ENCODE assay signal across 1 cellular context in the genomic region with DNA sequence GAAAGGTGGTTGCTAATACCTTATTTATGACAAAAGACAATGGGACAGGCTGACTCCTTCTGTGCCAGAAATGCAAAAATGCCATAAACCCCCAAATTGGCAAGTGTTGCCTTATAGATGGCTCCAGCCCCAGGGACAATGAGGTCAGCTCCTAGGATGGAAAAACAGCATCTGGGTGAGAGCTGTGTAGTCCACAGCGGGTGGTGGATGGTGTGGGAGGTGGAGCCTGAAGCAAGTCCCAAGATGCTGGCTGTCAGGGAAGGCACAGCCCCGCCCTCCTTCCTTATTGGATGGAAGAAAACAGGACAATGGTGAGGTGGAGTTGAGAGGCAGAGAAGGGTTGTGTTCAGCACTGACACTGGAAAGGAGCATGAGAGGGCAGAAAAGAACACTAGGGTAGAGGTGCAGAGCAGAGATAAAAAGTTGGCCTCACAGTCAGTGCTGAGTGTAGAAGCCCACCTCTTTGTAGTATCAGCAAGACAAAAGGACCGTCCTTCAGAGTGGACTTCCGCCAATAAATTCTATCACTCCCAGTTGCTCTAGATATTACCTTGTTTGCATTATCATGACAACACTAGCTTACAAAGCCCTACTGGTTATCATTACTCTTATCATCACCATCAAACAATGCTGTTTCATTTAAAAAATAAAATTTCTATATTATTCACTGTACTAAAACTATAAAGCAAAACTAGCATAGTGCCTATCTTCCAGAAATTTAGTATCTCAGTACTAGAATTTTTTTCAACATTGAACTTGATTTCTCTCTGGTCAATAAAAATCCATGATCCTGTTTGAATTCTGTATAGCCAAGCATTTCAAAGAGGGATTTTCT.
TF ChIP-seq lines count a peak whose summit lies in the region.

No MANE protein-coding gene starts in this region.

TF ChIP-seq in K562, 482 proteins besides CTCF, POLR2A, EP300 and RAD21 (continued from another document and continues in another):
- TF ChIP-seq, protein P1, sequence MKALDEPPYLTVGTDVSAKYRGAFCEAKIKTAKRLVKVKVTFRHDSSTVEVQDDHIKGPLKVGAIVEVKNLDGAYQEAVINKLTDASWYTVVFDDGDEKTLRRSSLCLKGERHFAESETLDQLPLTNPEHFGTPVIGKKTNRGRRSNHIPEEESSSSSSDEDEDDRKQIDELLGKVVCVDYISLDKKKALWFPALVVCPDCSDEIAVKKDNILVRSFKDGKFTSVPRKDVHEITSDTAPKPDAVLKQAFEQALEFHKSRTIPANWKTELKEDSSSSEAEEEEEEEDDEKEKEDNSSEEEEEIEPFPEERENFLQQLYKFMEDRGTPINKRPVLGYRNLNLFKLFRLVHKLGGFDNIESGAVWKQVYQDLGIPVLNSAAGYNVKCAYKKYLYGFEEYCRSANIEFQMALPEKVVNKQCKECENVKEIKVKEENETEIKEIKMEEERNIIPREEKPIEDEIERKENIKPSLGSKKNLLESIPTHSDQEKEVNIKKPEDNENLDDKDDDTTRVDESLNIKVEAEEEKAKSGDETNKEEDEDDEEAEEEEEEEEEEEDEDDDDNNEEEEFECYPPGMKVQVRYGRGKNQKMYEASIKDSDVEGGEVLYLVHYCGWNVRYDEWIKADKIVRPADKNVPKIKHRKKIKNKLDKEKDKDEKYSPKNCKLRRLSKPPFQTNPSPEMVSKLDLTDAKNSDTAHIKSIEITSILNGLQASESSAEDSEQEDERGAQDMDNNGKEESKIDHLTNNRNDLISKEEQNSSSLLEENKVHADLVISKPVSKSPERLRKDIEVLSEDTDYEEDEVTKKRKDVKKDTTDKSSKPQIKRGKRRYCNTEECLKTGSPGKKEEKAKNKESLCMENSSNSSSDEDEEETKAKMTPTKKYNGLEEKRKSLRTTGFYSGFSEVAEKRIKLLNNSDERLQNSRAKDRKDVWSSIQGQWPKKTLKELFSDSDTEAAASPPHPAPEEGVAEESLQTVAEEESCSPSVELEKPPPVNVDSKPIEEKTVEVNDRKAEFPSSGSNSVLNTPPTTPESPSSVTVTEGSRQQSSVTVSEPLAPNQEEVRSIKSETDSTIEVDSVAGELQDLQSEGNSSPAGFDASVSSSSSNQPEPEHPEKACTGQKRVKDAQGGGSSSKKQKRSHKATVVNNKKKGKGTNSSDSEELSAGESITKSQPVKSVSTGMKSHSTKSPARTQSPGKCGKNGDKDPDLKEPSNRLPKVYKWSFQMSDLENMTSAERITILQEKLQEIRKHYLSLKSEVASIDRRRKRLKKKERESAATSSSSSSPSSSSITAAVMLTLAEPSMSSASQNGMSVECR (CRISPR knock-in tag; IDR thresholded peaks at IDR 0.05): 0 out of 2 replicates have a peak, but pooled peaks have one; percentile 3
- TF ChIP-seq MTF1 (CRISPR knock-in tag; IDR thresholded peaks at IDR 0.05; ENCODE audit: borderline replicate concordance): no peak
- TF ChIP-seq PYGO2 (tag; IDR thresholded peaks at IDR 0.05): no peak
- TF ChIP-seq ARID1B (IDR thresholded peaks at IDR 0.05): peak; percentile 96
- TF ChIP-seq ZNF41 (CRISPR knock-in tag; conservative IDR thresholded peaks at IDR 0.05): no peak
- TF ChIP-seq ZNF239 (CRISPR knock-in tag; IDR thresholded peaks at IDR 0.05): no peak
- TF ChIP-seq RBM15 (IDR thresholded peaks at IDR 0.05; ENCODE audit: insufficient read depth, low read length): no peak
- no peak for TF ChIP-seq ZNF253 (CRISPR knock-in tag; conservative IDR thresholded peaks at IDR 0.05)
- TF ChIP-seq ZNF778 (CRISPR knock-in tag; IDR thresholded peaks at IDR 0.05): no peak
- TF ChIP-seq ZKSCAN3 (CRISPR knock-in tag; IDR thresholded peaks at IDR 0.05): no peak
- TF ChIP-seq, protein P2, sequence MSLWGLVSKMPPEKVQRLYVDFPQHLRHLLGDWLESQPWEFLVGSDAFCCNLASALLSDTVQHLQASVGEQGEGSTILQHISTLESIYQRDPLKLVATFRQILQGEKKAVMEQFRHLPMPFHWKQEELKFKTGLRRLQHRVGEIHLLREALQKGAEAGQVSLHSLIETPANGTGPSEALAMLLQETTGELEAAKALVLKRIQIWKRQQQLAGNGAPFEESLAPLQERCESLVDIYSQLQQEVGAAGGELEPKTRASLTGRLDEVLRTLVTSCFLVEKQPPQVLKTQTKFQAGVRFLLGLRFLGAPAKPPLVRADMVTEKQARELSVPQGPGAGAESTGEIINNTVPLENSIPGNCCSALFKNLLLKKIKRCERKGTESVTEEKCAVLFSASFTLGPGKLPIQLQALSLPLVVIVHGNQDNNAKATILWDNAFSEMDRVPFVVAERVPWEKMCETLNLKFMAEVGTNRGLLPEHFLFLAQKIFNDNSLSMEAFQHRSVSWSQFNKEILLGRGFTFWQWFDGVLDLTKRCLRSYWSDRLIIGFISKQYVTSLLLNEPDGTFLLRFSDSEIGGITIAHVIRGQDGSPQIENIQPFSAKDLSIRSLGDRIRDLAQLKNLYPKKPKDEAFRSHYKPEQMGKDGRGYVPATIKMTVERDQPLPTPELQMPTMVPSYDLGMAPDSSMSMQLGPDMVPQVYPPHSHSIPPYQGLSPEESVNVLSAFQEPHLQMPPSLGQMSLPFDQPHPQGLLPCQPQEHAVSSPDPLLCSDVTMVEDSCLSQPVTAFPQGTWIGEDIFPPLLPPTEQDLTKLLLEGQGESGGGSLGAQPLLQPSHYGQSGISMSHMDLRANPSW (CRISPR knock-in tag; IDR thresholded peaks at IDR 0.05): no peak
- no peak for TF ChIP-seq ZNF644 (tag; IDR thresholded peaks at IDR 0.05; ENCODE audit: low read depth)
- TF ChIP-seq BRF1 (IDR thresholded peaks at IDR 0.05; ENCODE audit: borderline replicate concordance, extremely low read depth, insufficient read length): no peak
- TF ChIP-seq, protein P3, sequence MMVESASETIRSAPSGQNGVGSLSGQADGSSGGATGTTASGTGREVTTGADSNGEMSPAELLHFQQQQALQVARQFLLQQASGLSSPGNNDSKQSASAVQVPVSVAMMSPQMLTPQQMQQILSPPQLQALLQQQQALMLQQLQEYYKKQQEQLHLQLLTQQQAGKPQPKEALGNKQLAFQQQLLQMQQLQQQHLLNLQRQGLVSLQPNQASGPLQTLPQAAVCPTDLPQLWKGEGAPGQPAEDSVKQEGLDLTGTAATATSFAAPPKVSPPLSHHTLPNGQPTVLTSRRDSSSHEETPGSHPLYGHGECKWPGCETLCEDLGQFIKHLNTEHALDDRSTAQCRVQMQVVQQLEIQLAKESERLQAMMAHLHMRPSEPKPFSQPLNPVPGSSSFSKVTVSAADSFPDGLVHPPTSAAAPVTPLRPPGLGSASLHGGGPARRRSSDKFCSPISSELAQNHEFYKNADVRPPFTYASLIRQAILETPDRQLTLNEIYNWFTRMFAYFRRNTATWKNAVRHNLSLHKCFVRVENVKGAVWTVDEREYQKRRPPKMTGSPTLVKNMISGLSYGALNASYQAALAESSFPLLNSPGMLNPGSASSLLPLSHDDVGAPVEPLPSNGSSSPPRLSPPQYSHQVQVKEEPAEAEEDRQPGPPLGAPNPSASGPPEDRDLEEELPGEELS (CRISPR knock-in tag; IDR thresholded peaks at IDR 0.05; ENCODE audit: borderline replicate concordance): no peak; the same call in 1 of the 2 replicates
- TF ChIP-seq CBFA2T2 (conservative IDR thresholded peaks at IDR 0.05): peak; percentile 93
- peak; percentile 80 for TF ChIP-seq MTA3 (IDR thresholded peaks at IDR 0.05; ENCODE audit: borderline replicate concordance)
- TF ChIP-seq U2AF1 (optimal IDR thresholded peaks at IDR 0.05; ENCODE audit: low read depth, low read length): no peak
- TF ChIP-seq HDAC1 (IDR thresholded peaks at IDR 0.05): peak in 1 of 2 experiments; percentile 84; a peak in 2 of 4 replicates
- TF ChIP-seq MEIS2 (IDR thresholded peaks at IDR 0.05; ENCODE audit: partially characterized antibody): peak; percentile 73
- no peak for TF ChIP-seq SMC3 (conservative IDR thresholded peaks at IDR 0.05; ENCODE audit: insufficient read depth, low read depth, low read length)
- no peak for TF ChIP-seq ZNF354B (CRISPR knock-in tag; IDR thresholded peaks at IDR 0.05)
- peak; percentile 60; the same call in 1 of the 2 replicates for TF ChIP-seq CXXC5 (CRISPR knock-in tag; IDR thresholded peaks at IDR 0.05)
- TF ChIP-seq SMAD2 (IDR thresholded peaks at IDR 0.05; ENCODE audit: low read depth, low read length): no peak
- TF ChIP-seq ZNF311 (CRISPR knock-in tag; IDR thresholded peaks at IDR 0.05): peak; percentile 52; the same call in 1 of the 2 replicates
- peak; percentile 69 for TF ChIP-seq CCNT2 (IDR thresholded peaks at IDR 0.05; ENCODE audit: borderline replicate concordance, extremely low read depth, insufficient read length, low read depth, low read length)
- TF ChIP-seq, protein P4, sequence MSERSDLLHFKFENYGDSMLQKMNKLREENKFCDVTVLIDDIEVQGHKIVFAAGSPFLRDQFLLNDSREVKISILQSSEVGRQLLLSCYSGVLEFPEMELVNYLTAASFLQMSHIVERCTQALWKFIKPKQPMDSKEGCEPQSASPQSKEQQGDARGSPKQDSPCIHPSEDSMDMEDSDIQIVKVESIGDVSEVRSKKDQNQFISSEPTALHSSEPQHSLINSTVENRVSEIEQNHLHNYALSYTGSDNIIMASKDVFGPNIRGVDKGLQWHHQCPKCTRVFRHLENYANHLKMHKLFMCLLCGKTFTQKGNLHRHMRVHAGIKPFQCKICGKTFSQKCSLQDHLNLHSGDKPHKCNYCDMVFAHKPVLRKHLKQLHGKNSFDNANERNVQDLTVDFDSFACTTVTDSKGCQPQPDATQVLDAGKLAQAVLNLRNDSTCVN (CRISPR knock-in tag; IDR thresholded peaks at IDR 0.05): no peak
- TF ChIP-seq CHCHD3 (CRISPR knock-in tag; IDR thresholded peaks at IDR 0.05): no peak
- TF ChIP-seq, protein P5, sequence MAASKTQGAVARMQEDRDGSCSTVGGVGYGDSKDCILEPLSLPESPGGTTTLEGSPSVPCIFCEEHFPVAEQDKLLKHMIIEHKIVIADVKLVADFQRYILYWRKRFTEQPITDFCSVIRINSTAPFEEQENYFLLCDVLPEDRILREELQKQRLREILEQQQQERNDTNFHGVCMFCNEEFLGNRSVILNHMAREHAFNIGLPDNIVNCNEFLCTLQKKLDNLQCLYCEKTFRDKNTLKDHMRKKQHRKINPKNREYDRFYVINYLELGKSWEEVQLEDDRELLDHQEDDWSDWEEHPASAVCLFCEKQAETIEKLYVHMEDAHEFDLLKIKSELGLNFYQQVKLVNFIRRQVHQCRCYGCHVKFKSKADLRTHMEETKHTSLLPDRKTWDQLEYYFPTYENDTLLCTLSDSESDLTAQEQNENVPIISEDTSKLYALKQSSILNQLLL (CRISPR knock-in tag; IDR thresholded peaks at IDR 0.05; ENCODE audit: borderline replicate concordance): no peak
- no peak for TF ChIP-seq SRSF7 (optimal IDR thresholded peaks at IDR 0.05; ENCODE audit: low read depth, low read length)
- TF ChIP-seq ARHGAP35 (IDR thresholded peaks at IDR 0.05; ENCODE audit: partially characterized antibody): no peak
- no peak; the same call in 1 of the 2 replicates for TF ChIP-seq ZNF766 (CRISPR knock-in tag; conservative IDR thresholded peaks at IDR 0.05)
- TF ChIP-seq, protein P6, sequence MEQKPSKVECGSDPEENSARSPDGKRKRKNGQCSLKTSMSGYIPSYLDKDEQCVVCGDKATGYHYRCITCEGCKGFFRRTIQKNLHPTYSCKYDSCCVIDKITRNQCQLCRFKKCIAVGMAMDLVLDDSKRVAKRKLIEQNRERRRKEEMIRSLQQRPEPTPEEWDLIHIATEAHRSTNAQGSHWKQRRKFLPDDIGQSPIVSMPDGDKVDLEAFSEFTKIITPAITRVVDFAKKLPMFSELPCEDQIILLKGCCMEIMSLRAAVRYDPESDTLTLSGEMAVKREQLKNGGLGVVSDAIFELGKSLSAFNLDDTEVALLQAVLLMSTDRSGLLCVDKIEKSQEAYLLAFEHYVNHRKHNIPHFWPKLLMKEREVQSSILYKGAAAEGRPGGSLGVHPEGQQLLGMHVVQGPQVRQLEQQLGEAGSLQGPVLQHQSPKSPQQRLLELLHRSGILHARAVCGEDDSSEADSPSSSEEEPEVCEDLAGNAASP (IDR thresholded peaks at IDR 0.05): no peak
- TF ChIP-seq FOXA3 (CRISPR knock-in tag; conservative IDR thresholded peaks at IDR 0.05 in 1 of 2, IDR thresholded peaks at IDR 0.05 in 1 of 2): peak in 1 of 2 experiments; percentile 42; a peak in 1 of 4 replicates
- TF ChIP-seq SMARCC2 (IDR thresholded peaks at IDR 0.05; ENCODE audit: low read depth): peak; percentile 68; the same call in 1 of the 2 replicates
- TF ChIP-seq ELF4 (CRISPR knock-in tag; IDR thresholded peaks at IDR 0.05): no peak
- TF ChIP-seq TOE1 (IDR thresholded peaks at IDR 0.05; ENCODE audit: borderline replicate concordance): peak; percentile 14
- no peak for TF ChIP-seq TOE1 (CRISPR knock-in tag; IDR thresholded peaks at IDR 0.05; ENCODE audit: borderline replicate concordance, low read depth)
- TF ChIP-seq PHB (CRISPR knock-in tag; IDR thresholded peaks at IDR 0.05): no peak
- TF ChIP-seq KDM2B (CRISPR knock-in tag; IDR thresholded peaks at IDR 0.05): no peak
- TF ChIP-seq SNRNP70 (optimal IDR thresholded peaks at IDR 0.05; ENCODE audit: low read depth, low read length): no peak
- TF ChIP-seq, protein P7, sequence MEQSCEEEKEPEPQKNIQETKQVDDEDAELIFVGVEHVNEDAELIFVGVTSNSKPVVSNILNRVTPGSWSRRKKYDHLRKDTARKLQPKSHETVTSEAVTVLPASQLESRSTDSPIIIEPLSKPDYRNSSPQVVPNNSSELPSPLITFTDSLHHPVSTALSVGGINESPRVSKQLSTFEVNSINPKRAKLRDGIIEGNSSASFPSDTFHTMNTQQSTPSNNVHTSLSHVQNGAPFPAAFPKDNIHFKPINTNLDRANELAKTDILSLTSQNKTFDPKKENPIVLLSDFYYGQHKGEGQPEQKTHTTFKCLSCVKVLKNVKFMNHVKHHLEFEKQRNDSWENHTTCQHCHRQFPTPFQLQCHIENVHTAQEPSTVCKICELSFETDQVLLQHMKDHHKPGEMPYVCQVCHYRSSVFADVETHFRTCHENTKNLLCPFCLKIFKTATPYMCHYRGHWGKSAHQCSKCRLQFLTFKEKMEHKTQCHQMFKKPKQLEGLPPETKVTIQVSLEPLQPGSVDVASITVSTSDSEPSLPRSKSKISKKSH (CRISPR knock-in tag; IDR thresholded peaks at IDR 0.05): no peak
